8 cellular contexts compared by ENCODE assay signal in the genomic region with DNA sequence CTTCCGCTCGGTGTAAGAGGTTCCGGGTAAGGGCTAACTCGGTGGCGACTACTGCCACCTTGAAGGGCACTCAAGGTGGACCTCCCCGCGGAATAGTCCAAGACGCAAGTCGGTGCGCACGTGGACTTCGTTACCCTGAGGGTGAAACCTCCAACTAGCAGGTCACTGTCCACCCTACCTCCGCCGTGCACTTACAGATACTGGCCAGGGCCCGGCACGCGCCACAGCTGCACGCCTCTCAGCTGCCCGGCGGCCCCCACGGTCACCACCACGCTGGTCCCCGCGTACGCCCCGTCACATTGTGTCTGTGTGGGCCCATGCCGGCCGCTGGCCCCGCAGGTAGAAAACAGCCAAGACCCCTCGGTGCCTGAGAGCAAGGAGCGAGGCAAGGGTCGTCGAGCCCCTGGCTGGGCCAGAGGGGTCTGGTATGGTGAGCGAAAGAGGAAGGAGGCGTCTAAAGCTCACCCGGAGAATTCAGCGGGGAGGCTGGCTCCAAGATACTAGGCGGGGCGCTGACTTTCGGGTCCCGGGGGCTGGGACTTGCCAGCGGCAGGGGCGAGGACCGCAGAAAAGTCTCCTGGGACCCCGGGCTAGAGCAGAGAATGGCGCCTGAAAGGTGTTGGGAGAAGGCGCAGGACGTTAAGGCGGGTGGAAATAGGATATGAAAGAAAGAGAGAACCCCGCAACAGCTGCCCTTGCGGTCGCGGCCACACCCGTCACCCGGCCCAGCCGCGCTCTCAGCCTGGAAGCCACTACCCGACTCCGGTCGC. TPM values are rescaled to one million over a fixed set of nuclear protein-coding genes. Genes with fewer than 3 reads are reported as not detected.
DNase-seq lines count a peak whose midpoint lies in the region; ATAC-seq lines count a peak whose summit lies in the region.

No MANE protein-coding gene starts in this region.

- CTCF ChIA-PET in activated CD8-positive, alpha-beta memory T cell treated with anti-CD3 and anti-CD28 coated beads, Interleukin-2, amount 10 ng/mL, durations not matched to agents 7 days and 5 days (lab: Charles Lee) = interaction anchor here (0.9 to 2.1 kb wide), 2 partner anchors 45 to 46 kb away, joined by 3 to 8 read pairs; no protein-coding TSS in a partner anchor
- CTCF ChIA-PET in activated CD4-positive, alpha-beta T cell treated with anti-CD3 and anti-CD28 coated beads, Interleukin-2, amount 10 ng/mL, durations not matched to agents 7 days and 5 days (lab: Charles Lee) = no interaction called here

- H3K4me1 Mint-ChIP-seq in activated CD8-positive, alpha-beta memory T cell treated with anti-CD3 and anti-CD28 coated beads, Interleukin-2, amount 10 ng/mL, durations not matched to agents 7 days and 5 days = peaks cover 29% of the 10 kb centered on the region
- peaks cover 33% of the 10 kb centered on the region for H3K4me1 Mint-ChIP-seq in activated CD4-positive, alpha-beta T cell treated with anti-CD3 and anti-CD28 coated beads, Interleukin-2, amount 10 ng/mL, durations not matched to agents 7 days and 5 days

- intact Hi-C loops in left ventricle myocardium superior (cut with micrococcal nuclease) = no loop called here

- H3K27me3 Mint-ChIP-seq in activated CD8-positive, alpha-beta memory T cell treated with anti-CD3 and anti-CD28 coated beads, Interleukin-2, amount 10 ng/mL, durations not matched to agents 7 days and 5 days = peaks cover 47% of the 10 kb centered on the region
- H3K27me3 Mint-ChIP-seq in activated CD4-positive, alpha-beta T cell treated with anti-CD3 and anti-CD28 coated beads, Interleukin-2, amount 10 ng/mL, durations not matched to agents 7 days and 5 days = peaks cover 38% of the 10 kb centered on the region

- peak; percentile 34 for ATAC-seq in activated CD8-positive, alpha-beta memory T cell treated with anti-CD3 and anti-CD28 coated beads, Interleukin-2, amount 10 ng/mL, durations not matched to agents 7 days and 5 days
- ATAC-seq in left ventricle myocardium superior (peak; percentile 46), esophagus mucosa (no peak), HG03565 (IDR thresholded peaks at IDR 0.05; ENCODE audit: unreplicated experiment) (no peak)

- no peak for DNase-seq in activated CD8-positive, alpha-beta memory T cell treated with anti-CD3 and anti-CD28 coated beads, Interleukin-2, amount 10 ng/mL, durations not matched to agents 7 days and 5 days
- no peak for DNase-seq in activated CD8-positive, alpha-beta memory T cell treated with anti-CD3 and anti-CD28 coated beads for 24 hours
- peak; percentile 46 for DNase-seq in activated CD4-positive, alpha-beta T cell treated with anti-CD3 and anti-CD28 coated beads, Interleukin-2, amount 10 ng/mL, durations not matched to agents 7 days and 5 days
- DNase-seq in left ventricle myocardium superior (peak; percentile 50), skeletal muscle cell (ENCODE audit: low read depth) (no peak), NCI-H1436 (lab: John Stamatoyannopoulos, UW) (no peak)

- no peak overlapping the region for H3K27ac Mint-ChIP-seq in activated CD8-positive, alpha-beta memory T cell treated with anti-CD3 and anti-CD28 coated beads, Interleukin-2, amount 10 ng/mL, durations not matched to agents 7 days and 5 days
- H3K27ac Mint-ChIP-seq in activated CD4-positive, alpha-beta T cell treated with anti-CD3 and anti-CD28 coated beads, Interleukin-2, amount 10 ng/mL, durations not matched to agents 7 days and 5 days = peak overlapping the region; percentile 60

- POLR2A ChIA-PET in activated CD4-positive, alpha-beta T cell treated with anti-CD3 and anti-CD28 coated beads, Interleukin-2, amount 10 ng/mL, durations not matched to agents 7 days and 5 days (lab: Charles Lee) = no interaction called here

- peaks cover 4% of the 10 kb centered on the region for H3K36me3 Mint-ChIP-seq in activated CD8-positive, alpha-beta memory T cell treated with anti-CD3 and anti-CD28 coated beads, Interleukin-2, amount 10 ng/mL, durations not matched to agents 7 days and 5 days
- peaks cover 3% of the 10 kb centered on the region for H3K36me3 Mint-ChIP-seq in activated CD4-positive, alpha-beta T cell treated with anti-CD3 and anti-CD28 coated beads, Interleukin-2, amount 10 ng/mL, durations not matched to agents 7 days and 5 days (ENCODE audit: low read depth)

- peak overlapping the region; percentile 30 for H3K4me3 Mint-ChIP-seq in activated CD8-positive, alpha-beta memory T cell treated with anti-CD3 and anti-CD28 coated beads, Interleukin-2, amount 10 ng/mL, durations not matched to agents 7 days and 5 days
- H3K4me3 Mint-ChIP-seq in activated CD4-positive, alpha-beta T cell treated with anti-CD3 and anti-CD28 coated beads, Interleukin-2, amount 10 ng/mL, durations not matched to agents 7 days and 5 days = peak overlapping the region; percentile 57

- peak overlapping the region; percentile 30 for H3K4me3 ChIP-seq in skeletal muscle cell (ENCODE audit: low read depth, low read length)

- H3K9me3 Mint-ChIP-seq in activated CD8-positive, alpha-beta memory T cell treated with anti-CD3 and anti-CD28 coated beads, Interleukin-2, amount 10 ng/mL, durations not matched to agents 7 days and 5 days (ENCODE audit: low read depth) = no peaks in the 10 kb centered on the region
- no peaks in the 10 kb centered on the region for H3K9me3 Mint-ChIP-seq in activated CD4-positive, alpha-beta T cell treated with anti-CD3 and anti-CD28 coated beads, Interleukin-2, amount 10 ng/mL, durations not matched to agents 7 days and 5 days

RNA-seq across cellular contexts. Expression of a gene that starts 0.9 kb away (rescaled TPM):
- under 1 TPM; 0.20 to 0.30 TPM for total RNA-seq in activated CD8-positive, alpha-beta memory T cell treated with anti-CD3 and anti-CD28 coated beads, Interleukin-2, amount 10 ng/mL, durations not matched to agents 7 days and 5 days
- 1 to 10 TPM in 1 of 2 experiments, under 1 TPM in 1; 0.87 to 1.1 TPM for total RNA-seq in activated CD4-positive, alpha-beta T cell treated with anti-CD3 and anti-CD28 coated beads, Interleukin-2, amount 10 ng/mL, durations not matched to agents 7 days and 5 days
- total RNA-seq in left ventricle myocardium superior (1.5 TPM), esophagus mucosa (0.12 TPM)

RNA-seq across cellular contexts. Expression of a gene that starts 19.0 kb away (rescaled TPM):
- total RNA-seq in activated CD8-positive, alpha-beta memory T cell treated with anti-CD3 and anti-CD28 coated beads, Interleukin-2, amount 10 ng/mL, durations not matched to agents 7 days and 5 days = under 1 TPM in 1 of 2 experiments, not detected in 1; 0.52 TPM
- under 1 TPM in 1 of 2 experiments, not detected in 1; 0.35 TPM for total RNA-seq in activated CD4-positive, alpha-beta T cell treated with anti-CD3 and anti-CD28 coated beads, Interleukin-2, amount 10 ng/mL, durations not matched to agents 7 days and 5 days
- total RNA-seq in left ventricle myocardium superior (6.0 TPM), esophagus mucosa (0.16 TPM)

RNA-seq across cellular contexts. Expression of a gene that starts 31.4 kb away (rescaled TPM):
- total RNA-seq in activated CD8-positive, alpha-beta memory T cell treated with anti-CD3 and anti-CD28 coated beads, Interleukin-2, amount 10 ng/mL, durations not matched to agents 7 days and 5 days = 10 to 100 TPM; 38.2 to 40.0 TPM
- total RNA-seq in activated CD4-positive, alpha-beta T cell treated with anti-CD3 and anti-CD28 coated beads, Interleukin-2, amount 10 ng/mL, durations not matched to agents 7 days and 5 days = 10 to 100 TPM; 33.8 to 36.3 TPM
- total RNA-seq in left ventricle myocardium superior (25.4 TPM), esophagus mucosa (25.5 TPM)

RNA-seq across cellular contexts. Expression of a gene that starts 46.3 kb away (rescaled TPM):
- total RNA-seq in activated CD8-positive, alpha-beta memory T cell treated with anti-CD3 and anti-CD28 coated beads, Interleukin-2, amount 10 ng/mL, durations not matched to agents 7 days and 5 days = under 1 TPM; 0.32 to 0.66 TPM
- 1 to 10 TPM; 1.1 to 1.9 TPM for total RNA-seq in activated CD4-positive, alpha-beta T cell treated with anti-CD3 and anti-CD28 coated beads, Interleukin-2, amount 10 ng/mL, durations not matched to agents 7 days and 5 days
- 5.0 TPM for total RNA-seq in left ventricle myocardium superior
- 13.4 TPM for total RNA-seq in esophagus mucosa

Comparison
In these comparisons a context has a peak if more than half of its experiments do, and no peak if none do; other contexts are left out.
1. ATAC-seq: peak in activated CD8-positive, alpha-beta memory T cell treated with anti-CD3 and anti-CD28 coated beads, Interleukin-2, amount 10 ng/mL, durations not matched to agents 7 days and 5 days (single experiment) and left ventricle myocardium superior (single experiment); none in esophagus mucosa (single experiment) and HG03565 (single experiment).
2. DNase-seq: peak in activated CD4-positive, alpha-beta T cell treated with anti-CD3 and anti-CD28 coated beads, Interleukin-2, amount 10 ng/mL, durations not matched to agents 7 days and 5 days (single experiment) and left ventricle myocardium superior (single experiment); none in activated CD8-positive, alpha-beta memory T cell treated with anti-CD3 and anti-CD28 coated beads, Interleukin-2, amount 10 ng/mL, durations not matched to agents 7 days and 5 days (single experiment), activated CD8-positive, alpha-beta memory T cell treated with anti-CD3 and anti-CD28 coated beads for 24 hours (single experiment), skeletal muscle cell (single experiment) and NCI-H1436 (single experiment).